In the genomic region with DNA sequence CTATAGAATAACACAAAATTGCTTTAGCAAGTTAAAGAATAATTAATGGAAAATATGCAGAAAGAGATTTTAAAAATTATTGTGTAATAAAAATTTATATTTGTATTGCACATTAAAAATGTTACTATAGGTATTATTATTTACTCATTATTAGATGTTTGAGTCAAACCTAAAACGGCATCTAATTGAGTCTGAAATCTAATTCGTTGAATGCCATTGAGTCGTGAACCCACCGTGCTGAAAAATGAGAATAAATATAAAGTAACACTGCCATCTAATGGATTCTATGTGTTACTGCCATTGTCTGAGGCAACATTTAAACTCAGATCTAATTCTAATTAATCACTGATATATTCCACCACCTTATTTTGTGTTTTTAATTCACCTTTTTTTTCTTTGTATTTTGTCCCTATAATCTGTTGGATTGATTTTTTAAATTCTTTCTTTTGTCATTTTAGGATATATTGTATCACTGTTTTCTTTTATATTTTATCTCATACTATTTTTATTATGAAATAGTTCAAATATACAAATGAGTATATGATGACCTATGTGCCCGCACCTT, we compare ENCODE assay signal across 8 cellular contexts.
DNase-seq lines count a peak whose midpoint lies in the region; ATAC-seq, FAIRE-seq and TF ChIP-seq lines count a peak whose summit lies in the region.

No MANE protein-coding gene starts in this region.

- H2AFZ ChIP-seq in K562 (ENCODE audit: low read depth, low read length), result no peak overlapping the region

- no peaks in the 10 kb centered on the region for H4K20me1 ChIP-seq in K562 (replicated peaks; ENCODE audit: control insufficient read depth, insufficient read depth, low read length)

- no peak overlapping the region for H3K4me3 Mint-ChIP-seq in activated CD4-positive, alpha-beta memory T cell treated with anti-CD3 and anti-CD28 coated beads, Interleukin-2, amount 10 ng/mL, durations not matched to agents 7 days and 5 days

- intact Hi-C loops in right cardiac atrium (cut with DNase I), result loop anchor here in 2 of 4 donors (10.0 kb wide), 1 partner anchor 431 kb away; no protein-coding TSS in a partner anchor
- intact Hi-C loops in K562 (cut with micrococcal nuclease), result loop anchor here (1.0 to 10.0 kb wide), 8 partner anchors 172 to 631 kb away; partner anchors contain the start of genes CDK6, GATAD1, HEPACAM2 and PEX1

- POLR2A ChIA-PET in K562 (lab: Yijun Ruan, JAX), result no interaction called here
- POLR2A ChIA-PET in activated CD4-positive, alpha-beta memory T cell treated with anti-CD3 and anti-CD28 coated beads, Interleukin-2, amount 10 ng/mL, durations not matched to agents 7 days and 5 days (lab: Charles Lee), result no interaction called here

- no peak for TF ChIP-seq EP300 in K562 (IDR thresholded peaks at IDR 0.05; ENCODE audit: low read length)

- WGBS in right cardiac atrium, result 4% methylated on average over 5 of the region's 5 CpGs
- 0% methylated on average over 5 of the region's 5 CpGs for WGBS in K562 (ENCODE audit: insufficient coverage, low coverage, missing lambda C conversion rate)

- H3K36me3 ChIP-seq in cardiac muscle cell, result no peaks in the 10 kb centered on the region
- no peaks in the 10 kb centered on the region for H3K36me3 ChIP-seq in K562 (ENCODE audit: control insufficient read depth, insufficient read depth, low read length)
- H3K36me3 ChIP-seq in kidney epithelial cell (ENCODE audit: control insufficient read depth, insufficient read depth, low read length), result no peaks in the 10 kb centered on the region

- H3K9me3 Mint-ChIP-seq in activated CD4-positive, alpha-beta memory T cell treated with anti-CD3 and anti-CD28 coated beads, Interleukin-2, amount 10 ng/mL, durations not matched to agents 7 days and 5 days, result no peaks in the 10 kb centered on the region

- no peaks in the 10 kb centered on the region for H3K79me2 ChIP-seq in K562 (ENCODE audit: control insufficient read depth, insufficient read depth, low read length)

- CTCF ChIA-PET in K562 (lab: Yijun Ruan, JAX; ENCODE audit: low intra/inter-chr PET ratio), result interaction anchor here (0.6 to 2.9 kb wide), 12 partner anchors 9 to 1159 kb away, joined by 3 to 44 read pairs (median 4); no protein-coding TSS in a partner anchor
- CTCF ChIA-PET in activated CD4-positive, alpha-beta memory T cell treated with anti-CD3 and anti-CD28 coated beads, Interleukin-2, amount 10 ng/mL, durations not matched to agents 7 days and 5 days (lab: Charles Lee), result interaction anchor here (1.0 kb wide), 1 partner anchor 223 kb away, joined by 4 read pairs; no protein-coding TSS in a partner anchor

- no peak overlapping the region for H3K27ac Mint-ChIP-seq in activated CD4-positive, alpha-beta memory T cell treated with anti-CD3 and anti-CD28 coated beads, Interleukin-2, amount 10 ng/mL, durations not matched to agents 7 days and 5 days

- H3K4me3 ChIP-seq in cardiac muscle cell (no peak overlapping the region), right cardiac atrium (ENCODE audit: low read length) (no peak overlapping the region), K562 (no peak overlapping the region), kidney epithelial cell (ENCODE audit: low read depth, low read length) (no peak overlapping the region)

- no peaks in the 10 kb centered on the region for H3K27me3 Mint-ChIP-seq in activated CD4-positive, alpha-beta memory T cell treated with anti-CD3 and anti-CD28 coated beads, Interleukin-2, amount 10 ng/mL, durations not matched to agents 7 days and 5 days

- H3K36me3 Mint-ChIP-seq in activated CD4-positive, alpha-beta memory T cell treated with anti-CD3 and anti-CD28 coated beads, Interleukin-2, amount 10 ng/mL, durations not matched to agents 7 days and 5 days (ENCODE audit: low read depth), result no peaks in the 10 kb centered on the region

- H3K27ac ChIP-seq in cardiac muscle cell (no peak overlapping the region), right cardiac atrium (ENCODE audit: low read length) (no peak overlapping the region), K562 (ENCODE audit: extremely low read depth, low read depth, low read length) (no peak overlapping the region)

- FAIRE-seq in K562 (lab: Jason Lieb, UNC) (peak; percentile 68), urothelium cell line (lab: Jason Lieb, UNC) (no peak)

- no peak overlapping the region for H3K9ac ChIP-seq in K562 (ENCODE audit: insufficient read depth in 1 of 2, low read depth in 2 of 2, low read length in 2 of 2)

- H3K27me3 ChIP-seq in cardiac muscle cell, result no peaks in the 10 kb centered on the region
- no peaks in the 10 kb centered on the region for H3K27me3 ChIP-seq in right cardiac atrium (ENCODE audit: control insufficient read depth, insufficient read depth)
- no peaks in the 10 kb centered on the region for H3K27me3 ChIP-seq in K562 (ENCODE audit: control insufficient read depth in 2 of 2, insufficient read depth in 2 of 2, low read length in 2 of 2)
- no peaks in the 10 kb centered on the region for H3K27me3 ChIP-seq in kidney epithelial cell (ENCODE audit: control insufficient read depth, insufficient read depth, low read length)

- H3K9me3 ChIP-seq in cardiac muscle cell (ENCODE audit: low read depth) (no peaks in the 10 kb centered on the region), right cardiac atrium (ENCODE audit: control insufficient read depth, low read length) (no peaks in the 10 kb centered on the region), K562 (replicated peaks; ENCODE audit: control insufficient read depth, insufficient read depth, low read depth, low read length) (no peaks in the 10 kb centered on the region)

- TF ChIP-seq RAD21 in K562 (CRISPR knock-in tag; conservative IDR thresholded peaks at IDR 0.05 in 1 of 2, IDR thresholded peaks at IDR 0.05 in 1 of 2), result peak; percentile 95 to 96

- H3K4me1 Mint-ChIP-seq in activated CD4-positive, alpha-beta memory T cell treated with anti-CD3 and anti-CD28 coated beads, Interleukin-2, amount 10 ng/mL, durations not matched to agents 7 days and 5 days, result peaks cover 20% of the 10 kb centered on the region

- peak; percentile 61 for TF ChIP-seq CTCF in cardiac muscle cell (IDR thresholded peaks at IDR 0.05; ENCODE audit: low read depth, low read length)
- peak; percentile 52 to 90 (median 56); a peak in 5 of 6 replicates for TF ChIP-seq CTCF in K562 (IDR thresholded peaks at IDR 0.05 in 2 of 3, conservative IDR thresholded peaks at IDR 0.05 in 1 of 3; ENCODE audit: insufficient read depth in 2 of 3, low read depth in 1 of 3, low read length in 3 of 3)
- peak; percentile 49 for TF ChIP-seq CTCF in kidney epithelial cell (IDR thresholded peaks at IDR 0.05; ENCODE audit: insufficient read depth, low read length, poor library complexity, severe bottlenecking)

- ATAC-seq in right cardiac atrium (no peak), HG03066 (IDR thresholded peaks at IDR 0.05; ENCODE audit: low read depth, unreplicated experiment) (peak; percentile 74), K562 (peak; percentile 58)

- no peak overlapping the region for H3K4me2 ChIP-seq in K562 (ENCODE audit: insufficient read depth, low read length)

- peak; percentile 57 to 64 for DNase-seq in cardiac muscle cell (ENCODE audit: low read depth in 1 of 2, low spot score in 1 of 2)
- no peak for DNase-seq in right cardiac atrium
- peak; percentile 7 for DNase-seq in NCI-H460 (ENCODE audit: extremely low read depth, low read depth)
- peak in 3 of 4 experiments; percentile 11 to 58 (median 55) for DNase-seq in K562 (ENCODE audit: extremely low read depth in 1 of 4, low spot score in 3 of 4)
- no peak for DNase-seq in kidney epithelial cell (ENCODE audit: low read depth)
- peak; percentile 60 for DNase-seq in urothelium cell line (ENCODE audit: low spot score)
- DNase-seq in activated CD4-positive, alpha-beta memory T cell treated with anti-CD3 and anti-CD28 coated beads, Interleukin-2, amount 10 ng/mL, durations not matched to agents 7 days and 5 days, result no peak

- in situ Hi-C loops in K562 (cut with MboI), result loop anchor here (5.0 to 10.0 kb wide), 2 partner anchors 361 to 433 kb away; no protein-coding TSS in a partner anchor

- BruUV-seq in K562 (replicated peaks; lab: Mats Ljungman, UMichigan), result no TSS peak

- no peak for TF ChIP-seq POLR2A in K562 (conservative IDR thresholded peaks at IDR 0.05)

- no peaks in the 10 kb centered on the region for H3K9me1 ChIP-seq in K562 (ENCODE audit: control insufficient read depth, insufficient read depth, low read length)

- H3K4me1 ChIP-seq in cardiac muscle cell (ENCODE audit: low read depth) (no peaks in the 10 kb centered on the region), right cardiac atrium (ENCODE audit: control insufficient read depth, insufficient read depth, low read length) (no peaks in the 10 kb centered on the region), K562 (replicated peaks in 1 of 2; ENCODE audit: control insufficient read depth in 2 of 2, insufficient read depth in 2 of 2, low read length in 2 of 2) (peaks cover 13 to 18% of the 10 kb centered on the region in 2 experiments; a peak in 4 of 5 replicates)

TF ChIP-seq in K562, 482 proteins besides CTCF, POLR2A, EP300 and RAD21 (continues in another document):
- peak; percentile 8 for TF ChIP-seq ZBTB8A (IDR thresholded peaks at IDR 0.05; ENCODE audit: partially characterized antibody)
- 0 out of 2 replicates have a peak, but pooled peaks have one; percentile 74 for TF ChIP-seq THRAP3 (IDR thresholded peaks at IDR 0.05; ENCODE audit: borderline replicate concordance)
- 0 out of 2 replicates have a peak, but pooled peaks have one; percentile 11 for TF ChIP-seq NFIC (IDR thresholded peaks at IDR 0.05)

Comparison
In these comparisons a context has a peak if more than half of its experiments do, and no peak if none do; other contexts are left out.
1. DNase-seq: peak in cardiac muscle cell (2 of 2), NCI-H460 (single experiment), K562 (3 of 4) and urothelium cell line (single experiment); none in right cardiac atrium (0 of 3), kidney epithelial cell (single experiment) and activated CD4-positive, alpha-beta memory T cell treated with anti-CD3 and anti-CD28 coated beads, Interleukin-2, amount 10 ng/mL, durations not matched to agents 7 days and 5 days (single experiment).
2. ATAC-seq: peak in HG03066 (single experiment) and K562 (single experiment); none in right cardiac atrium (0 of 2).
3. Peak in every context shown above with its lines, with median percentiles within 50 percentile points of each other: CTCF ChIP-seq.